Comparison of ENCODE assay signal across 1 cellular context in genomic region chr1:9128161-9128519, GRCh38.
TF ChIP-seq lines count a peak whose summit lies in the region.

No MANE protein-coding gene starts in this region.

TF ChIP-seq in GM12878, 131 proteins besides CTCF, POLR2A, EP300 and RAD21 (continued from another document):
- TF ChIP-seq IRF4 (IDR thresholded peaks at IDR 0.05; ENCODE audit: low read depth, low read length), result no peak
- no peak for TF ChIP-seq BRCA1 (IDR thresholded peaks at IDR 0.05; ENCODE audit: low read depth, low read length)
- no peak for TF ChIP-seq PAX8 (IDR thresholded peaks at IDR 0.05)
- TF ChIP-seq SREBF1 (IDR thresholded peaks at IDR 0.05; ENCODE audit: low read length), result no peak
